1 cellular context compared by ENCODE assay signal in the genomic region with DNA sequence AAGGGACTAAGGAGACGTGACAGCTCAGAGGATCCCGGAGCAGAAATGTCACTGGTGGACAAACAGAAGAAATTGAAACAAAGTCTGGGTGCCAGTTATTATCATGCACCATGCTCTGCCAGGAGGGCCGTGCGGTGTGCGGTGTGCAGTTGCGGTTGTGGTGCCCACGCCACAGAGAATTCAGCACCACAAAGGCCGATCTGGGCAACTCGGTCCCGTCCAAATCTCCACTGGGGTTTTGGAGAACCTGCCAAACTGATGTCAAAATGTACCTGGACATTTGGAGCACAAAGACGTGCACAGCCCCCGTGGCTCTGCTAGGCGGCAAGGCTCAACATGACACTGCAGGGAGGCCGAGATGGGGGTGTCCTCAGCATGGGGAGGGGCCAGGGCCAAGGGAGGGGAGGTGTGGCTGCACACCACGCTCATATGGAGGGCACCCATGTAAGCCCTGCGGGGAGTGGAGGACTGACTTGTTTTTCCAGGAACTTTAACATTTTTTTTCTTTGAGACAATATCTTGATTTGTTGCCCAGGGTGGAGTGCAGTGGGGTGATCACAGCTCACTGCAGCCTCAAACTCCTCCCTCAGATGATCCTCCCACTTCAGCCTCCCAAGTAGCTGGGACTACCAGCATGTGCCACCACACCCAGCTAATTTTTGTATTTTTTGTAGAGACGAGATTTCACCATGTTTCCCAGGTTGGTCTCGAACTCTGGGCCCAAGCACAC.
TF ChIP-seq lines count a peak whose summit lies in the region.

No MANE protein-coding gene starts in this region.

TF ChIP-seq in K562, 482 proteins besides CTCF, POLR2A, EP300 and RAD21 (continues in another document):
- TF ChIP-seq HLTF (IDR thresholded peaks at IDR 0.05) (peak; percentile 87; the same call in 1 of the 2 replicates), ZNF57 (CRISPR knock-in tag; IDR thresholded peaks at IDR 0.05) (no peak), NUFIP1 (IDR thresholded peaks at IDR 0.05; ENCODE audit: partially characterized antibody) (peak; percentile 55), MTF1 (CRISPR knock-in tag; IDR thresholded peaks at IDR 0.05; ENCODE audit: borderline replicate concordance) (peak; percentile 70), SMARCA4 (IDR thresholded peaks at IDR 0.05) (peak; percentile 84), ZBTB1 (CRISPR knock-in tag; IDR thresholded peaks at IDR 0.05; ENCODE audit: borderline replicate concordance, low read depth) (no peak), ETV5 (CRISPR knock-in tag; IDR thresholded peaks at IDR 0.05; ENCODE audit: low read depth) (no peak), LARP7 (IDR thresholded peaks at IDR 0.05) (peak; percentile 63), ARID2 (IDR thresholded peaks at IDR 0.05) (0 out of 2 replicates have a peak, but pooled peaks have one; percentile 70), ILK (tag; IDR thresholded peaks at IDR 0.05; ENCODE audit: borderline replicate concordance, low read depth) (no peak), ZNF766 (CRISPR knock-in tag; conservative IDR thresholded peaks at IDR 0.05) (no peak), PHB (CRISPR knock-in tag; IDR thresholded peaks at IDR 0.05) (no peak), MBD2 (IDR thresholded peaks at IDR 0.05; ENCODE audit: borderline replicate concordance, low read depth) (peak; percentile 46; the same call in 1 of the 2 replicates), ZC3H4 (CRISPR knock-in tag; IDR thresholded peaks at IDR 0.05; ENCODE audit: borderline replicate concordance) (no peak), RCOR1 (IDR thresholded peaks at IDR 0.05; ENCODE audit: borderline replicate concordance in 1 of 2, low read depth in 2 of 2, low read length in 2 of 2) (peak; percentile 48 to 89; a peak in 2 of 4 replicates), MCM2 (IDR thresholded peaks at IDR 0.05; ENCODE audit: low read depth) (peak; percentile 73; the same call in 1 of the 2 replicates), RHOXF2B (CRISPR knock-in tag; conservative IDR thresholded peaks at IDR 0.05) (0 out of 2 replicates have a peak, but pooled peaks have one; percentile 52), RBM39 (optimal IDR thresholded peaks at IDR 0.05; ENCODE audit: low read depth, low read length) (peak; percentile 18), BRD4 (IDR thresholded peaks at IDR 0.05) (0 out of 2 replicates have a peak, but pooled peaks have one; percentile 26), GATAD2A (IDR thresholded peaks at IDR 0.05) (peak; percentile 94), JUNB (CRISPR knock-in tag; conservative IDR thresholded peaks at IDR 0.05) (no peak), SOX6 (IDR thresholded peaks at IDR 0.05) (peak; percentile 83), CREM (IDR thresholded peaks at IDR 0.05; ENCODE audit: low read depth) (peak; percentile 63), SMARCC2 (IDR thresholded peaks at IDR 0.05; ENCODE audit: low read depth) (0 out of 2 replicates have a peak, but pooled peaks have one; percentile 28), RBFOX2 (IDR thresholded peaks at IDR 0.05; ENCODE audit: low read depth, low read length) (peak; percentile 36; the same call in 1 of the 2 replicates), EHMT2 (IDR thresholded peaks at IDR 0.05) (peak; percentile 66), CCAR2 (IDR thresholded peaks at IDR 0.05; ENCODE audit: low read depth, low read length) (0 out of 2 replicates have a peak, but pooled peaks have one; percentile 75), SMARCB1 (IDR thresholded peaks at IDR 0.05; ENCODE audit: insufficient read length, low read depth) (no peak), KLF16 (IDR thresholded peaks at IDR 0.05) (no peak), ZNF830 (CRISPR knock-in tag; IDR thresholded peaks at IDR 0.05) (no peak), HNRNPL (IDR thresholded peaks at IDR 0.05; ENCODE audit: low read depth, low read length) (no peak)
- TF ChIP-seq, protein P1, sequence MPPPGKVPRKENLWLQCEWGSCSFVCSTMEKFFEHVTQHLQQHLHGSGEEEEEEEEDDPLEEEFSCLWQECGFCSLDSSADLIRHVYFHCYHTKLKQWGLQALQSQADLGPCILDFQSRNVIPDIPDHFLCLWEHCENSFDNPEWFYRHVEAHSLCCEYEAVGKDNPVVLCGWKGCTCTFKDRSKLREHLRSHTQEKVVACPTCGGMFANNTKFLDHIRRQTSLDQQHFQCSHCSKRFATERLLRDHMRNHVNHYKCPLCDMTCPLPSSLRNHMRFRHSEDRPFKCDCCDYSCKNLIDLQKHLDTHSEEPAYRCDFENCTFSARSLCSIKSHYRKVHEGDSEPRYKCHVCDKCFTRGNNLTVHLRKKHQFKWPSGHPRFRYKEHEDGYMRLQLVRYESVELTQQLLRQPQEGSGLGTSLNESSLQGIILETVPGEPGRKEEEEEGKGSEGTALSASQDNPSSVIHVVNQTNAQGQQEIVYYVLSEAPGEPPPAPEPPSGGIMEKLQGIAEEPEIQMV (tag; conservative IDR thresholded peaks at IDR 0.05; ENCODE audit: low read depth), result no peak; the same call in 1 of the 2 replicates
- TF ChIP-seq, protein P2, sequence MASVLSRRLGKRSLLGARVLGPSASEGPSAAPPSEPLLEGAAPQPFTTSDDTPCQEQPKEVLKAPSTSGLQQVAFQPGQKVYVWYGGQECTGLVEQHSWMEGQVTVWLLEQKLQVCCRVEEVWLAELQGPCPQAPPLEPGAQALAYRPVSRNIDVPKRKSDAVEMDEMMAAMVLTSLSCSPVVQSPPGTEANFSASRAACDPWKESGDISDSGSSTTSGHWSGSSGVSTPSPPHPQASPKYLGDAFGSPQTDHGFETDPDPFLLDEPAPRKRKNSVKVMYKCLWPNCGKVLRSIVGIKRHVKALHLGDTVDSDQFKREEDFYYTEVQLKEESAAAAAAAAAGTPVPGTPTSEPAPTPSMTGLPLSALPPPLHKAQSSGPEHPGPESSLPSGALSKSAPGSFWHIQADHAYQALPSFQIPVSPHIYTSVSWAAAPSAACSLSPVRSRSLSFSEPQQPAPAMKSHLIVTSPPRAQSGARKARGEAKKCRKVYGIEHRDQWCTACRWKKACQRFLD (CRISPR knock-in tag; IDR thresholded peaks at IDR 0.05), result no peak
- TF ChIP-seq, protein P3, sequence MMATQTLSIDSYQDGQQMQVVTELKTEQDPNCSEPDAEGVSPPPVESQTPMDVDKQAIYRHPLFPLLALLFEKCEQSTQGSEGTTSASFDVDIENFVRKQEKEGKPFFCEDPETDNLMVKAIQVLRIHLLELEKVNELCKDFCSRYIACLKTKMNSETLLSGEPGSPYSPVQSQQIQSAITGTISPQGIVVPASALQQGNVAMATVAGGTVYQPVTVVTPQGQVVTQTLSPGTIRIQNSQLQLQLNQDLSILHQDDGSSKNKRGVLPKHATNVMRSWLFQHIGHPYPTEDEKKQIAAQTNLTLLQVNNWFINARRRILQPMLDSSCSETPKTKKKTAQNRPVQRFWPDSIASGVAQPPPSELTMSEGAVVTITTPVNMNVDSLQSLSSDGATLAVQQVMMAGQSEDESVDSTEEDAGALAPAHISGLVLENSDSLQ (IDR thresholded peaks at IDR 0.05), result peak; percentile 80
- TF ChIP-seq, protein P4, sequence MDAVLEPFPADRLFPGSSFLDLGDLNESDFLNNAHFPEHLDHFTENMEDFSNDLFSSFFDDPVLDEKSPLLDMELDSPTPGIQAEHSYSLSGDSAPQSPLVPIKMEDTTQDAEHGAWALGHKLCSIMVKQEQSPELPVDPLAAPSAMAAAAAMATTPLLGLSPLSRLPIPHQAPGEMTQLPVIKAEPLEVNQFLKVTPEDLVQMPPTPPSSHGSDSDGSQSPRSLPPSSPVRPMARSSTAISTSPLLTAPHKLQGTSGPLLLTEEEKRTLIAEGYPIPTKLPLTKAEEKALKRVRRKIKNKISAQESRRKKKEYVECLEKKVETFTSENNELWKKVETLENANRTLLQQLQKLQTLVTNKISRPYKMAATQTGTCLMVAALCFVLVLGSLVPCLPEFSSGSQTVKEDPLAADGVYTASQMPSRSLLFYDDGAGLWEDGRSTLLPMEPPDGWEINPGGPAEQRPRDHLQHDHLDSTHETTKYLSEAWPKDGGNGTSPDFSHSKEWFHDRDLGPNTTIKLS (IDR thresholded peaks at IDR 0.05; ENCODE audit: borderline replicate concordance, low read depth), result peak; percentile 60; the same call in 1 of the 2 replicates
- TF ChIP-seq, protein P5, sequence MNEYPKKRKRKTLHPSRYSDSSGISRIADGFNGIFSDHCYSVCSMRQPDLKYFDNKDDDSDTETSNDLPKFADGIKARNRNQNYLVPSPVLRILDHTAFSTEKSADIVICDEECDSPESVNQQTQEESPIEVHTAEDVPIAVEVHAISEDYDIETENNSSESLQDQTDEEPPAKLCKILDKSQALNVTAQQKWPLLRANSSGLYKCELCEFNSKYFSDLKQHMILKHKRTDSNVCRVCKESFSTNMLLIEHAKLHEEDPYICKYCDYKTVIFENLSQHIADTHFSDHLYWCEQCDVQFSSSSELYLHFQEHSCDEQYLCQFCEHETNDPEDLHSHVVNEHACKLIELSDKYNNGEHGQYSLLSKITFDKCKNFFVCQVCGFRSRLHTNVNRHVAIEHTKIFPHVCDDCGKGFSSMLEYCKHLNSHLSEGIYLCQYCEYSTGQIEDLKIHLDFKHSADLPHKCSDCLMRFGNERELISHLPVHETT (CRISPR knock-in tag; conservative IDR thresholded peaks at IDR 0.05 in 1 of 2, IDR thresholded peaks at IDR 0.05 in 1 of 2), result 0 out of 4 replicates have a peak, but pooled peaks of 1 of the 2 experiments have one; percentile 21
- TF ChIP-seq, protein P6, sequence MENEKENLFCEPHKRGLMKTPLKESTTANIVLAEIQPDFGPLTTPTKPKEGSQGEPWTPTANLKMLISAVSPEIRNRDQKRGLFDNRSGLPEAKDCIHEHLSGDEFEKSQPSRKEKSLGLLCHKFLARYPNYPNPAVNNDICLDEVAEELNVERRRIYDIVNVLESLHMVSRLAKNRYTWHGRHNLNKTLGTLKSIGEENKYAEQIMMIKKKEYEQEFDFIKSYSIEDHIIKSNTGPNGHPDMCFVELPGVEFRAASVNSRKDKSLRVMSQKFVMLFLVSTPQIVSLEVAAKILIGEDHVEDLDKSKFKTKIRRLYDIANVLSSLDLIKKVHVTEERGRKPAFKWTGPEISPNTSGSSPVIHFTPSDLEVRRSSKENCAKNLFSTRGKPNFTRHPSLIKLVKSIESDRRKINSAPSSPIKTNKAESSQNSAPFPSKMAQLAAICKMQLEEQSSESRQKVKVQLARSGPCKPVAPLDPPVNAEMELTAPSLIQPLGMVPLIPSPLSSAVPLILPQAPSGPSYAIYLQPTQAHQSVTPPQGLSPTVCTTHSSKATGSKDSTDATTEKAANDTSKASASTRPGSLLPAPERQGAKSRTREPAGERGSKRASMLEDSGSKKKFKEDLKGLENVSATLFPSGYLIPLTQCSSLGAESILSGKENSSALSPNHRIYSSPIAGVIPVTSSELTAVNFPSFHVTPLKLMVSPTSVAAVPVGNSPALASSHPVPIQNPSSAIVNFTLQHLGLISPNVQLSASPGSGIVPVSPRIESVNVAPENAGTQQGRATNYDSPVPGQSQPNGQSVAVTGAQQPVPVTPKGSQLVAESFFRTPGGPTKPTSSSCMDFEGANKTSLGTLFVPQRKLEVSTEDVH (IDR thresholded peaks at IDR 0.05; ENCODE audit: low read depth, partially characterized antibody), result peak; percentile 44
- TF ChIP-seq, protein P7, sequence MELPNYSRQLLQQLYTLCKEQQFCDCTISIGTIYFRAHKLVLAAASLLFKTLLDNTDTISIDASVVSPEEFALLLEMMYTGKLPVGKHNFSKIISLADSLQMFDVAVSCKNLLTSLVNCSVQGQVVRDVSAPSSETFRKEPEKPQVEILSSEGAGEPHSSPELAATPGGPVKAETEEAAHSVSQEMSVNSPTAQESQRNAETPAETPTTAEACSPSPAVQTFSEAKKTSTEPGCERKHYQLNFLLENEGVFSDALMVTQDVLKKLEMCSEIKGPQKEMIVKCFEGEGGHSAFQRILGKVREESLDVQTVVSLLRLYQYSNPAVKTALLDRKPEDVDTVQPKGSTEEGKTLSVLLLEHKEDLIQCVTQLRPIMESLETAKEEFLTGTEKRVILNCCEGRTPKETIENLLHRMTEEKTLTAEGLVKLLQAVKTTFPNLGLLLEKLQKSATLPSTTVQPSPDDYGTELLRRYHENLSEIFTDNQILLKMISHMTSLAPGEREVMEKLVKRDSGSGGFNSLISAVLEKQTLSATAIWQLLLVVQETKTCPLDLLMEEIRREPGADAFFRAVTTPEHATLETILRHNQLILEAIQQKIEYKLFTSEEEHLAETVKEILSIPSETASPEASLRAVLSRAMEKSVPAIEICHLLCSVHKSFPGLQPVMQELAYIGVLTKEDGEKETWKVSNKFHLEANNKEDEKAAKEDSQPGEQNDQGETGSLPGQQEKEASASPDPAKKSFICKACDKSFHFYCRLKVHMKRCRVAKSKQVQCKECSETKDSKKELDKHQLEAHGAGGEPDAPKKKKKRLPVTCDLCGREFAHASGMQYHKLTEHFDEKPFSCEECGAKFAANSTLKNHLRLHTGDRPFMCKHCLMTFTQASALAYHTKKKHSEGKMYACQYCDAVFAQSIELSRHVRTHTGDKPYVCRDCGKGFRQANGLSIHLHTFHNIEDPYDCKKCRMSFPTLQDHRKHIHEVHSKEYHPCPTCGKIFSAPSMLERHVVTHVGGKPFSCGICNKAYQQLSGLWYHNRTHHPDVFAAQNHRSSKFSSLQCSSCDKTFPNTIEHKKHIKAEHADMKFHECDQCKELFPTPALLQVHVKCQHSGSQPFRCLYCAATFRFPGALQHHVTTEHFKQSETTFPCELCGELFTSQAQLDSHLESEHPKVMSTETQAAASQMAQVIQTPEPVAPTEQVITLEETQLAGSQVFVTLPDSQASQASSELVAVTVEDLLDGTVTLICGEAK (IDR thresholded peaks at IDR 0.05), result peak; percentile 52; the same call in 1 of the 2 replicates
- TF ChIP-seq, protein P7 (CRISPR knock-in tag; IDR thresholded peaks at IDR 0.05), result no peak
